Comparison of ENCODE assay signal across 8 cellular contexts in the genomic region with DNA sequence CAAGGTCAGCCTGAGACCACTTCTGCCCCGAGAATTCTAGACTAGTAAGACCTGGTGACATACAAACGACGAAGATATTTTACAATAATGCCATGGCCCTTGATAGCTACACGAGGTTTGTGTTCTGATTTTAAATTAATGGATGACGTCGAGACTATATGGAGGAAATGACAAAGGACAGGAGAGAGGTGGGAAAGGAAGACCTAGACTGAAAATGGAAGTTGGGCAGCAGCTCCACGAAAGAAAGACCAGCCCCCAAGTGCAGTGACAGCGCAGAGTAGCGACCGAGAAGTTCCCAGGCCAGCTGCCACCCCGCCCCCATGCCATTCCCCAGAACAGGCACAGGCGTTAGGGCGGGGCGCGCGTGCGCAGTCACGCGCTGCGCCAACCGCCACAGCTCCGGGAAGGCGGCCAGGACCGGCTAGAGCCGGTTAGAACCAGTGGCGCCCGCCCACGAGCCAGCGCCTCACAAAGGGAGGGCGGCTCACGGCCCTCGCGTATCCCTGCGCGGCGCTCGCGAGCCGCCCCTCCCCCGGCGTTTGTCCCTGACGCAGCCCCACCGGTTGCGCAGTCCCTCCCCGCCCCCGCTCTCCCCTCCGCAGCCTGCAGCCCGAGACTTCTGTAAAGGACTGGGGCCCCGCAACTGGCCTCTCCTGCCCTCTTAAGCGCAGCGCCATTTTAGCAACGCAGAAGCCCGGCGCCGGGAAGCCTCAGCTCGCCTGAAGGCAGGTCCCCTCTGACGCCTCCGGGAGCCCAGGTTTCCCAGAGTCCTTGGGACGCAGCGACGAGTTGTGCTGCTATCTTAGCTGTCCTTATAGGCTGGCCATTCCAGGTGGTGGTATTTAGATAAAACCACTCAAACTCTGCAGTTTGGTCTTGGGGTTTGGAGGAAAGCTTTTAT. TPM values are rescaled to one million over a fixed set of nuclear protein-coding genes. Genes with fewer than 3 reads are reported as not detected.
DNase-seq lines count a peak whose midpoint lies in the region; ATAC-seq and TF ChIP-seq lines count a peak whose summit lies in the region.

No MANE protein-coding gene starts in this region.

- H3K27me3 ChIP-seq in trophoblast cell (ENCODE audit: insufficient read depth, low read length) (no peaks in the 10 kb centered on the region), tibial artery (no peaks in the 10 kb centered on the region)

- ATAC-seq in HG02678 (IDR thresholded peaks at IDR 0.05; ENCODE audit: unreplicated experiment) (peak; percentile 73), SK-N-SH treated with all-trans-retinoic acid at 6 μM for 48 hours (peak; percentile 73), Right ventricle myocardium inferior (peak; percentile 87)

- H3K4me1 ChIP-seq in trophoblast cell (ENCODE audit: control insufficient read depth in 1 of 2, insufficient read depth in 2 of 2, low read length in 2 of 2) (peaks cover 17 to 30% of the 10 kb centered on the region in 2 experiments), tibial artery (peaks cover 8 to 52% (median 41%) of the 10 kb centered on the region in 4 donors)

- H3K4me2 ChIP-seq in trophoblast cell (ENCODE audit: low read length): peak overlapping the region; percentile 69

- peak overlapping the region; percentile 99 for H4K91ac ChIP-seq in trophoblast cell (ENCODE audit: low read depth, low read length)

- H3K18ac ChIP-seq in trophoblast cell (ENCODE audit: low read length): peak overlapping the region; percentile 96

- H3K27ac ChIP-seq in trophoblast cell (ENCODE audit: low read depth, low read length) (peak overlapping the region; percentile 99), tibial artery (peak overlapping the region; percentile 99)

- no CpG with 5 or more reads among the region's 61 CpGs for WGBS in trophoblast cell (ENCODE audit: extremely low coverage, insufficient coverage, insufficient read length)

- peak overlapping the region; percentile 100 for H2BK12ac ChIP-seq in trophoblast cell (ENCODE audit: low read length)

- H3K4me3 ChIP-seq in trophoblast cell (ENCODE audit: low read depth, low read length) (peak overlapping the region; percentile 63), tibial artery (peak overlapping the region; percentile 74 to 86)

- no peaks in the 10 kb centered on the region for H3K9me3 Mint-ChIP-seq in activated naive CD8-positive, alpha-beta T cell treated with anti-CD3 and anti-CD28 coated beads for 36 hours

- H3K23ac ChIP-seq in trophoblast cell (ENCODE audit: low read length): no peak overlapping the region

- no peak for TF ChIP-seq CTCF in GM10266 (IDR thresholded peaks at IDR 0.05; ENCODE audit: control insufficient read depth, insufficient read depth, low read depth, missing control alignments)
- TF ChIP-seq CTCF in tibial artery (IDR thresholded peaks at IDR 0.05): no peak

- intact Hi-C loops in Right ventricle myocardium inferior (cut with DNase I): loop anchor here (1.0 kb wide), 2 partner anchors 20 to 75 kb away; a partner anchor contains a TSS
- intact Hi-C loops in tibial artery (cut with DNase I; ENCODE audit: low total_unique reads): no loop called here

- H3K36me3 ChIP-seq in trophoblast cell (ENCODE audit: control insufficient read depth in 1 of 2, insufficient read depth in 2 of 2, low read length in 2 of 2): peaks cover 4 to 7% of the 10 kb centered on the region in 2 experiments
- H3K36me3 ChIP-seq in tibial artery: peaks cover 17 to 22% (median 22%) of the 10 kb centered on the region in 3 donors

- peak overlapping the region; percentile 98 for H2BK120ac ChIP-seq in trophoblast cell (ENCODE audit: insufficient read depth, low read length, poor library complexity)

- peaks cover 40% of the 10 kb centered on the region for H3K4me1 Mint-ChIP-seq in activated naive CD8-positive, alpha-beta T cell treated with anti-CD3 and anti-CD28 coated beads for 36 hours

- no peaks in the 10 kb centered on the region for H3K9me3 ChIP-seq in trophoblast cell (ENCODE audit: insufficient read depth, low read depth, low read length)
- H3K9me3 ChIP-seq in tibial artery: no peaks in the 10 kb centered on the region

- H2BK5ac ChIP-seq in trophoblast cell (ENCODE audit: low read depth, low read length, poor library complexity): peak overlapping the region; percentile 100

- no peak overlapping the region for H3K27ac Mint-ChIP-seq in activated naive CD8-positive, alpha-beta T cell treated with anti-CD3 and anti-CD28 coated beads for 36 hours

- H4K12ac ChIP-seq in trophoblast cell (ENCODE audit: low read depth, low read length): peak overlapping the region; percentile 93

- H4K8ac ChIP-seq in trophoblast cell (ENCODE audit: low read depth, low read length): peak overlapping the region; percentile 92

- H3K14ac ChIP-seq in trophoblast cell (ENCODE audit: low read length): peak overlapping the region; percentile 98

- H3K79me1 ChIP-seq in trophoblast cell (ENCODE audit: low read length): peaks cover 49% of the 10 kb centered on the region

- H3K4ac ChIP-seq in trophoblast cell (ENCODE audit: low read depth, low read length): peak overlapping the region; percentile 94

- H2AK5ac ChIP-seq in trophoblast cell (ENCODE audit: low read length): peak overlapping the region; percentile 94

- no peak overlapping the region for H2AFZ ChIP-seq in trophoblast cell (ENCODE audit: insufficient read depth, low read length, poor library complexity)

- H3K79me2 ChIP-seq in trophoblast cell (ENCODE audit: control insufficient read depth, insufficient read depth, low read length, poor library complexity): peaks cover 38% of the 10 kb centered on the region

- H3K9ac ChIP-seq in trophoblast cell (ENCODE audit: low read length): peak overlapping the region; percentile 98

- H3K4me3 Mint-ChIP-seq in activated naive CD8-positive, alpha-beta T cell treated with anti-CD3 and anti-CD28 coated beads for 36 hours: no peak overlapping the region

- H3K36me3 Mint-ChIP-seq in activated naive CD8-positive, alpha-beta T cell treated with anti-CD3 and anti-CD28 coated beads for 36 hours: no peaks in the 10 kb centered on the region

- peaks cover 8% of the 10 kb centered on the region for H3K27me3 Mint-ChIP-seq in activated naive CD8-positive, alpha-beta T cell treated with anti-CD3 and anti-CD28 coated beads for 36 hours

- peak; percentile 86 for DNase-seq in GM10266 (ENCODE audit: extremely low spot score)
- peak; percentile 98 for DNase-seq in NCI-H1105 treated with DMSO at 0.1 percent for 48 hours (lab: John Stamatoyannopoulos, UW)
- peak; percentile 100 for DNase-seq in activated naive CD8-positive, alpha-beta T cell treated with anti-CD3 and anti-CD28 coated beads for 36 hours
- peak; percentile 100 for DNase-seq in Right ventricle myocardium inferior (ENCODE audit: missing footprints)
- peak; percentile 99 to 100 for DNase-seq in trophoblast cell
- DNase-seq in tibial artery: peak; percentile 98 to 99

TF ChIP-seq in SK-N-SH treated with all-trans-retinoic acid at 6 μM for 48 hours, 23 proteins besides CTCF, POLR2A, EP300 and RAD21 (continues in another document):
- TF ChIP-seq, protein P1, sequence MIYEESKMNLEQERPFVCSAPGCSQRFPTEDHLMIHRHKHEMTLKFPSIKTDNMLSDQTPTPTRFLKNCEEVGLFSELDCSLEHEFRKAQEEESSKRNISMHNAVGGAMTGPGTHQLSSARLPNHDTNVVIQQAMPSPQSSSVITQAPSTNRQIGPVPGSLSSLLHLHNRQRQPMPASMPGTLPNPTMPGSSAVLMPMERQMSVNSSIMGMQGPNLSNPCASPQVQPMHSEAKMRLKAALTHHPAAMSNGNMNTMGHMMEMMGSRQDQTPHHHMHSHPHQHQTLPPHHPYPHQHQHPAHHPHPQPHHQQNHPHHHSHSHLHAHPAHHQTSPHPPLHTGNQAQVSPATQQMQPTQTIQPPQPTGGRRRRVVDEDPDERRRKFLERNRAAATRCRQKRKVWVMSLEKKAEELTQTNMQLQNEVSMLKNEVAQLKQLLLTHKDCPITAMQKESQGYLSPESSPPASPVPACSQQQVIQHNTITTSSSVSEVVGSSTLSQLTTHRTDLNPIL (CRISPR knock-in tag; IDR thresholded peaks at IDR 0.05; ENCODE audit: low read depth): no peak
- no peak; the same call in 1 of the 2 replicates for TF ChIP-seq CSDC2 (CRISPR knock-in tag; IDR thresholded peaks at IDR 0.05)
- TF ChIP-seq, protein P2, sequence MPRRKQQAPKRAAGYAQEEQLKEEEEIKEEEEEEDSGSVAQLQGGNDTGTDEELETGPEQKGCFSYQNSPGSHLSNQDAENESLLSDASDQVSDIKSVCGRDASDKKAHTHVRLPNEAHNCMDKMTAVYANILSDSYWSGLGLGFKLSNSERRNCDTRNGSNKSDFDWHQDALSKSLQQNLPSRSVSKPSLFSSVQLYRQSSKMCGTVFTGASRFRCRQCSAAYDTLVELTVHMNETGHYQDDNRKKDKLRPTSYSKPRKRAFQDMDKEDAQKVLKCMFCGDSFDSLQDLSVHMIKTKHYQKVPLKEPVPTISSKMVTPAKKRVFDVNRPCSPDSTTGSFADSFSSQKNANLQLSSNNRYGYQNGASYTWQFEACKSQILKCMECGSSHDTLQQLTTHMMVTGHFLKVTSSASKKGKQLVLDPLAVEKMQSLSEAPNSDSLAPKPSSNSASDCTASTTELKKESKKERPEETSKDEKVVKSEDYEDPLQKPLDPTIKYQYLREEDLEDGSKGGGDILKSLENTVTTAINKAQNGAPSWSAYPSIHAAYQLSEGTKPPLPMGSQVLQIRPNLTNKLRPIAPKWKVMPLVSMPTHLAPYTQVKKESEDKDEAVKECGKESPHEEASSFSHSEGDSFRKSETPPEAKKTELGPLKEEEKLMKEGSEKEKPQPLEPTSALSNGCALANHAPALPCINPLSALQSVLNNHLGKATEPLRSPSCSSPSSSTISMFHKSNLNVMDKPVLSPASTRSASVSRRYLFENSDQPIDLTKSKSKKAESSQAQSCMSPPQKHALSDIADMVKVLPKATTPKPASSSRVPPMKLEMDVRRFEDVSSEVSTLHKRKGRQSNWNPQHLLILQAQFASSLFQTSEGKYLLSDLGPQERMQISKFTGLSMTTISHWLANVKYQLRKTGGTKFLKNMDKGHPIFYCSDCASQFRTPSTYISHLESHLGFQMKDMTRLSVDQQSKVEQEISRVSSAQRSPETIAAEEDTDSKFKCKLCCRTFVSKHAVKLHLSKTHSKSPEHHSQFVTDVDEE (CRISPR knock-in tag; IDR thresholded peaks at IDR 0.05): peak; percentile 19; the same call in 1 of the 2 replicates
- no peak for TF ChIP-seq PPARA (CRISPR knock-in tag; IDR thresholded peaks at IDR 0.05; ENCODE audit: borderline replicate concordance)

RNA-seq across cellular contexts. Expression of a gene that starts 1.5 kb away (rescaled TPM):
- 1,000 to 10,000 TPM; 2,463 to 2,829 TPM for total RNA-seq in activated naive CD8-positive, alpha-beta T cell treated with anti-CD3 and anti-CD28 coated beads for 36 hours
- 5,781 TPM for total RNA-seq in Right ventricle myocardium inferior
- polyA plus RNA-seq in trophoblast cell (2013): 597 and 615 TPM in 2 replicates

RNA-seq across cellular contexts. Expression of a gene that starts 27.5 kb away (rescaled TPM):
- total RNA-seq in activated naive CD8-positive, alpha-beta T cell treated with anti-CD3 and anti-CD28 coated beads for 36 hours: 10 to 100 TPM; 70.5 to 80.3 TPM
- 55.6 TPM for total RNA-seq in Right ventricle myocardium inferior
- polyA plus RNA-seq in trophoblast cell (2013): 117 and 118 TPM in 2 replicates

Comparison
In these comparisons a context has a peak if more than half of its experiments do, and no peak if none do; other contexts are left out.
1. Peak in every context shown above with its lines: DNase-seq, ATAC-seq, H3K4me3 ChIP-seq and H3K27ac ChIP-seq.